Comparison of ENCODE assay signal across 22 cellular contexts in genomic region chr5:157933005-157933404, GRCh38.
"Had no signal": no experiment of that assay in that cellular context is flagged by ENCODE, and none has a peak within 500 bp of the region (broad histone marks: within the 10 kb centered on the region; RNA-seq: fewer than 3 reads in every experiment).

No MANE protein-coding gene starts in this region.

- H3K4me3 ChIP-seq: colonic mucosa, esophagus muscularis mucosa, gastrocnemius medialis, heart right ventricle, left lung, lower lobe of right lung, mucosa of descending colon had no signal

- H3K27ac ChIP-seq: colonic mucosa, esophagus muscularis mucosa, gastrocnemius medialis, heart right ventricle, left lung, lower lobe of right lung had no signal

- H3K4me1 ChIP-seq: colonic mucosa, gastrocnemius medialis, left lung, lower lobe of right lung had no signal

- H3K9me3 ChIP-seq: colonic mucosa, gastrocnemius medialis, left lung had no signal

- H3K27ac Mint-ChIP-seq: dendritic cell treated with granulocyte-macrophage colony-stimulating factor and Interleukin-4, amounts not matched to agents 40 ng/mL and 50 ng/mL, for 4 days; effector memory CD8-positive, alpha-beta T cell; endodermal cell; mesothelial cell of epicardium; naive B cell had no signal

- H3K4me1 Mint-ChIP-seq: mesothelial cell of epicardium, naive B cell had no signal

- ATAC-seq: effector memory CD8-positive, alpha-beta T cell; gastrocnemius medialis; heart right ventricle; left cardiac atrium; left ventricle myocardium superior; lower lobe of right lung; mucosa of descending colon had no signal

- H3K27me3 Mint-ChIP-seq: dendritic cell treated with granulocyte-macrophage colony-stimulating factor and Interleukin-4, amounts not matched to agents 40 ng/mL and 50 ng/mL, for 4 days; naive B cell had no signal

- H3K36me3 Mint-ChIP-seq: mesothelial cell of epicardium had no signal

- H3K36me3 ChIP-seq: colonic mucosa, esophagus muscularis mucosa, gastrocnemius medialis, heart right ventricle, left lung, lower lobe of right lung had no signal

- H3K4me3 Mint-ChIP-seq: dendritic cell treated with granulocyte-macrophage colony-stimulating factor and Interleukin-4, amounts not matched to agents 40 ng/mL and 50 ng/mL, for 4 days; effector memory CD8-positive, alpha-beta T cell; endodermal cell; mesothelial cell of epicardium; naive B cell had no signal

- H3K27me3 ChIP-seq: colonic mucosa, esophagus muscularis mucosa, gastrocnemius medialis, heart right ventricle, left lung had no signal

- DNase-seq: colonic mucosa; cortex of kidney; effector CD8-positive, alpha-beta T cell; effector memory CD8-positive, alpha-beta T cell; endodermal cell; foreskin fibroblast; foreskin melanocyte; gastrocnemius medialis; glutamatergic neuron; head of caudate nucleus; heart right ventricle; hippocampal formation; left cardiac atrium; left lung; left ventricle myocardium superior; lower lobe of right lung; mesenchymal stem cell; mucosa of descending colon; naive B cell had no signal
